8 cellular contexts compared by ENCODE assay signal in genomic region chr2:135741395-135742306, GRCh38. TPM values are rescaled to one million over a fixed set of nuclear protein-coding genes. Genes with fewer than 3 reads are reported as not detected.
DNase-seq lines count a peak whose midpoint lies in the region; ATAC-seq, FAIRE-seq and TF ChIP-seq lines count a peak whose summit lies in the region.

Gene UBXN4, plus strand, starts transcription at chr2:135741855. Its CDS starts 75 bp downstream, at chr2:135741930.

- peak within 1 kb of the TSS; percentile 97 for H3K27ac ChIP-seq in keratinocyte (ENCODE audit: control insufficient read depth, insufficient read depth, low read length)

- peaks cover 28% of the 10 kb centered on the region for H3K4me1 ChIP-seq in keratinocyte (ENCODE audit: control insufficient read depth, extremely low read depth, insufficient read depth, low read length)

- H3K4me2 ChIP-seq in keratinocyte (ENCODE audit: control insufficient read depth, extremely low read depth, insufficient read depth, low read depth, low read length) = peak within 1 kb of the TSS; percentile 98

- dilution Hi-C loops in keratinocyte (cut with MboI; ENCODE audit: extremely low pct_ligation_motif_present, low sequenced_read_pairs) = no loop called here

- H3K9ac ChIP-seq in keratinocyte (ENCODE audit: control insufficient read depth, extremely low read depth, insufficient read depth, low read length) = peak within 1 kb of the TSS; percentile 98

- FAIRE-seq in keratinocyte (lab: Jason Lieb, UNC) = peak; percentile 84

- ATAC-seq in GM19025 (IDR thresholded peaks at IDR 0.05; ENCODE audit: low read depth, unreplicated experiment) (peak; percentile 93), HG03354 (IDR thresholded peaks at IDR 0.05; ENCODE audit: poor library complexity, severe bottlenecking, unreplicated experiment) (peak; percentile 87)

- peaks cover 3% of the 10 kb centered on the region for H3K9me1 ChIP-seq in keratinocyte (ENCODE audit: control insufficient read depth, extremely low read depth, insufficient read depth, low read length)

- peaks cover 44% of the 10 kb centered on the region for H3K79me2 ChIP-seq in keratinocyte (ENCODE audit: control insufficient read depth, insufficient read depth, low read length)

- TF ChIP-seq CTCF in AG10803 (conservative IDR thresholded peaks at IDR 0.05; ENCODE audit: low read length) (peak; percentile 54), keratinocyte (optimal IDR thresholded peaks at IDR 0.05 in 1 of 3, IDR thresholded peaks at IDR 0.05 in 1 of 3, conservative IDR thresholded peaks at IDR 0.05 in 1 of 3; ENCODE audit: extremely low read depth in 1 of 3, insufficient read depth in 2 of 3, low read length in 3 of 3) (peak; percentile 39 to 64 (median 62))

- H4K20me1 ChIP-seq in keratinocyte (ENCODE audit: control insufficient read depth, extremely low read depth, insufficient read depth, low read length) = no peaks in the 10 kb centered on the region

- H3K9me3 ChIP-seq in keratinocyte (ENCODE audit: control insufficient read depth, low read depth, low read length) = no peaks in the 10 kb centered on the region

- peaks cover 0 to 4% of the 10 kb centered on the region in 2 experiments for H3K36me3 ChIP-seq in keratinocyte (ENCODE audit: control insufficient read depth in 2 of 2, extremely low read depth in 1 of 2, insufficient read depth in 2 of 2, low read length in 2 of 2)

- DNase-seq in AG10803 (ENCODE audit: low read depth) (peak; percentile 99), NCI-H446 treated with DMSO at 0.1 percent for 48 hours (lab: John Stamatoyannopoulos, UW) (peak; percentile 97), cerebellum (ENCODE audit: low spot score) (peak; percentile 97), keratinocyte (ENCODE audit: low read depth, low spot score) (peak; percentile 86)
- DNase-seq in activated CD4-positive, CD25-positive, alpha-beta regulatory T cell treated with anti-CD3 and anti-CD28 coated beads, Interleukin-2, amount 50 U/mL, for 72 hours = peak; percentile 89
- DNase-seq in stimulated activated CD4-positive, alpha-beta T cell treated with anti-CD3 and anti-CD28 coated beads, Interleukin-15, amount 100 ng/mL, for 24 hours = peak; percentile 97

- peak within 1 kb of the TSS; percentile 82 for H3K4me3 ChIP-seq in AG10803 (ENCODE audit: low read length)
- H3K4me3 ChIP-seq in keratinocyte (ENCODE audit: control insufficient read depth in 2 of 3, extremely low read depth in 1 of 3, insufficient read depth in 2 of 3, low read depth in 1 of 3, low read length in 3 of 3) = peak within 1 kb of the TSS; percentile 89 to 98 (median 94)

- H2AFZ ChIP-seq in keratinocyte (ENCODE audit: control insufficient read depth, low read length) = peak within 1 kb of the TSS; percentile 84

- H3K27me3 ChIP-seq in keratinocyte (ENCODE audit: control insufficient read depth, extremely low read depth, insufficient read depth, low read length) = no peaks in the 10 kb centered on the region

RNA-seq across cellular contexts. Expression of gene UBXN4, which starts in this region (rescaled TPM):
- total RNA-seq in cerebellum = 80.9 TPM
- polyA plus RNA-seq in keratinocyte = 51.8 to 92.2 TPM (median 70.9 TPM) in 3 replicates
- polyA plus RNA-seq in keratinocyte (2011; ENCODE audit: low read depth) = 63.3 TPM
- 31.4 and 93.4 TPM in 2 replicates for polyA plus RNA-seq in keratinocyte (2011; cell fraction: cytosol; rRNA removed)
- 102 and 118 TPM in 2 replicates for polyA plus RNA-seq in keratinocyte (2011; cell fraction: nucleus; rRNA removed)
- 46.5 and 50.3 TPM in 2 replicates for polyA plus RNA-seq in keratinocyte (2012; ENCODE audit: low replicate concordance)
- 14.2 to 55.4 TPM (median 42.0 TPM) in 3 replicates for polyA minus RNA-seq in keratinocyte
- 73.5 TPM for polyA minus RNA-seq in keratinocyte (2011; cell fraction: cytosol; rRNA and poly(A)+ RNA removed)
- polyA minus RNA-seq in keratinocyte (2011; cell fraction: nucleus; rRNA and poly(A)+ RNA removed) = 35.8 and 71.8 TPM in 2 replicates

Comparison
In these comparisons a context has a peak if more than half of its experiments do, and no peak if none do; other contexts are left out.
1. Peak in every context shown above with its lines: DNase-seq, ATAC-seq, H3K4me3 ChIP-seq and H3K27ac ChIP-seq.